1 cellular context compared by ENCODE assay signal in the genomic region with DNA sequence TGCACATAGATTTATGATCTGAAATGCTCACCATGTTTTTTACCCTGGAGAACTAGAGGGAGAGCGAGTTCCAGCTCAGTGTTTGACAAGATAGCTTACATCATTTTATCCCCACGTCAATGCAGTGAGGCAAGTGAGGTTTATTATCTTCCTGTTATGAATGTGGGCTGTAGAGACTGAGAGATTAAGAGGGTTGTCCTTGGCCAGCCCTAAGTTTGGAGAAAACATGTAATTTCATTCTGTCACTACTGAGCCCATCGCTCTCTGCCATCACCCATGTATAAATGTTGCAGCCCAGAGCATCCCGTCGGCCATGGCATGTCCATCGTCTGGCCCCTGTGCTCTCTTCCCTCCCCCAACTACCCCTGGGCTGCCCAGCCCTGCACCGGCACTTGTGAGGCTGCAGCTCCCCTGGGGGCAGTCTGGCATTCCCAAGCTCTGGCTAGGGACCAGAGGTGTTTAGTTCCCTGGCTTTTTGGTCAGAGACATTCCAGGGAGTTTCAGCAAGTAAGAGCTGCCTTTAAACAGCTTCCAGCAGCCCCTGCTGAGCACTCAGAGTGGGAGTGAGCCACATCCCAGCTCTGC.
TF ChIP-seq lines count a peak whose summit lies in the region.

No MANE protein-coding gene starts in this region.

TF ChIP-seq in HEK293, 187 proteins besides CTCF, POLR2A, EP300 and RAD21 (continued from another document):
- TF ChIP-seq, protein P1, sequence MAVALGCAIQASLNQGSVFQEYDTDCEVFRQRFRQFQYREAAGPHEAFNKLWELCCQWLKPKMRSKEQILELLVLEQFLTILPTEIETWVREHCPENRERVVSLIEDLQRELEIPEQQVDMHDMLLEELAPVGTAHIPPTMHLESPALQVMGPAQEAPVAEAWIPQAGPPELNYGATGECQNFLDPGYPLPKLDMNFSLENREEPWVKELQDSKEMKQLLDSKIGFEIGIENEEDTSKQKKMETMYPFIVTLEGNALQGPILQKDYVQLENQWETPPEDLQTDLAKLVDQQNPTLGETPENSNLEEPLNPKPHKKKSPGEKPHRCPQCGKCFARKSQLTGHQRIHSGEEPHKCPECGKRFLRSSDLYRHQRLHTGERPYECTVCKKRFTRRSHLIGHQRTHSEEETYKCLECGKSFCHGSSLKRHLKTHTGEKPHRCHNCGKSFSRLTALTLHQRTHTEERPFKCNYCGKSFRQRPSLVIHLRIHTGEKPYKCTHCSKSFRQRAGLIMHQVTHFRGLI (tag by site-specific recombination; IDR thresholded peaks at IDR 0.05): no peak
- TF ChIP-seq ZNF223 (tag by site-specific recombination; IDR thresholded peaks at IDR 0.05): no peak
- TF ChIP-seq ZNF341 (tag by site-specific recombination; IDR thresholded peaks at IDR 0.05; ENCODE audit: low read depth): peak; percentile 36; the same call in 1 of the 2 replicates
- TF ChIP-seq ZNF19 (tag by site-specific recombination; IDR thresholded peaks at IDR 0.05; ENCODE audit: low read depth): no peak
- TF ChIP-seq ZBTB48 (tag by site-specific recombination; IDR thresholded peaks at IDR 0.05): peak; percentile 83
- TF ChIP-seq ZNF610 (tag by site-specific recombination; IDR thresholded peaks at IDR 0.05; ENCODE audit: borderline replicate concordance): no peak
